ENCODE assay signal across 2 cellular contexts in the genomic region with DNA sequence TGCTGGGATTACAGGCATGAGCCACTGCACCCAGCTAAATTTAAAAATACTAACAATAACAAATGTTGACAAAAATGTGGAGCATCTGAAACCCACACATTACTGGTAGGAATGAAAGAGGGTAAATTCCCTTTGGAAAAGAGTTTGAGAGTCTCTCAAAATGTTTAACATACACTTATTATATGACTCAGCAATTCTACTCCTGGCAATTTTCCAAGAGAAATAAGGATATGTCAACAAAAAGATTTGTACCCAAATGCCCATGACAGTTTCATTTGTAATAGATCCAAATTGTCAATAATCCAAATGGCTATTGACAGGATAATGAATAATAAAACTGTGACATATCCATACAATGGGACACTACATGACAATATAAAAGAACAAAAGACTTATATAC.
A peak's percentile ranks its signal among the peaks of the same experiment; 100 is the strongest.
TF ChIP-seq lines count a peak whose summit lies in the region.

No MANE protein-coding gene starts in this region.

TF ChIP-seq in HepG2, 621 proteins besides CTCF, POLR2A, EP300 and RAD21:
- TF ChIP-seq, protein P1, sequence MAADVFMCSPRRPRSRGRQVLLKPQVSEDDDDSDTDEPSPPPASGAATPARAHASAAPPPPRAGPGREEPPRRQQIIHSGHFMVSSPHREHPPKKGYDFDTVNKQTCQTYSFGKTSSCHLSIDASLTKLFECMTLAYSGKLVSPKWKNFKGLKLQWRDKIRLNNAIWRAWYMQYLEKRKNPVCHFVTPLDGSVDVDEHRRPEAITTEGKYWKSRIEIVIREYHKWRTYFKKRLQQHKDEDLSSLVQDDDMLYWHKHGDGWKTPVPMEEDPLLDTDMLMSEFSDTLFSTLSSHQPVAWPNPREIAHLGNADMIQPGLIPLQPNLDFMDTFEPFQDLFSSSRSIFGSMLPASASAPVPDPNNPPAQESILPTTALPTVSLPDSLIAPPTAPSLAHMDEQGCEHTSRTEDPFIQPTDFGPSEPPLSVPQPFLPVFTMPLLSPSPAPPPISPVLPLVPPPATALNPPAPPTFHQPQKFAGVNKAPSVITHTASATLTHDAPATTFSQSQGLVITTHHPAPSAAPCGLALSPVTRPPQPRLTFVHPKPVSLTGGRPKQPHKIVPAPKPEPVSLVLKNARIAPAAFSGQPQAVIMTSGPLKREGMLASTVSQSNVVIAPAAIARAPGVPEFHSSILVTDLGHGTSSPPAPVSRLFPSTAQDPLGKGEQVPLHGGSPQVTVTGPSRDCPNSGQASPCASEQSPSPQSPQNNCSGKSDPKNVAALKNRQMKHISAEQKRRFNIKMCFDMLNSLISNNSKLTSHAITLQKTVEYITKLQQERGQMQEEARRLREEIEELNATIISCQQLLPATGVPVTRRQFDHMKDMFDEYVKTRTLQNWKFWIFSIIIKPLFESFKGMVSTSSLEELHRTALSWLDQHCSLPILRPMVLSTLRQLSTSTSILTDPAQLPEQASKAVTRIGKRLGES (CRISPR knock-in tag; IDR thresholded peaks at IDR 0.05; ENCODE audit: borderline replicate concordance), result no peak
- TF ChIP-seq MAFK (conservative IDR thresholded peaks at IDR 0.05 in 1 of 2, IDR thresholded peaks at IDR 0.05 in 1 of 2; ENCODE audit: low read length in 2 of 2), result peak; percentile 92 to 95
- TF ChIP-seq SRSF4 (IDR thresholded peaks at IDR 0.05; ENCODE audit: low read depth, low read length, poor library complexity, severe bottlenecking), result no peak
- TF ChIP-seq ZNF660 (CRISPR knock-in tag; IDR thresholded peaks at IDR 0.05; ENCODE audit: borderline replicate concordance, low read depth), result no peak
- no peak for TF ChIP-seq ZKSCAN1 (IDR thresholded peaks at IDR 0.05; ENCODE audit: low read length)
- TF ChIP-seq ZC3H4 (CRISPR knock-in tag; IDR thresholded peaks at IDR 0.05; ENCODE audit: borderline replicate concordance), result no peak
- TF ChIP-seq XRCC5 (optimal IDR thresholded peaks at IDR 0.05; ENCODE audit: low read length), result no peak
- TF ChIP-seq, protein P2, sequence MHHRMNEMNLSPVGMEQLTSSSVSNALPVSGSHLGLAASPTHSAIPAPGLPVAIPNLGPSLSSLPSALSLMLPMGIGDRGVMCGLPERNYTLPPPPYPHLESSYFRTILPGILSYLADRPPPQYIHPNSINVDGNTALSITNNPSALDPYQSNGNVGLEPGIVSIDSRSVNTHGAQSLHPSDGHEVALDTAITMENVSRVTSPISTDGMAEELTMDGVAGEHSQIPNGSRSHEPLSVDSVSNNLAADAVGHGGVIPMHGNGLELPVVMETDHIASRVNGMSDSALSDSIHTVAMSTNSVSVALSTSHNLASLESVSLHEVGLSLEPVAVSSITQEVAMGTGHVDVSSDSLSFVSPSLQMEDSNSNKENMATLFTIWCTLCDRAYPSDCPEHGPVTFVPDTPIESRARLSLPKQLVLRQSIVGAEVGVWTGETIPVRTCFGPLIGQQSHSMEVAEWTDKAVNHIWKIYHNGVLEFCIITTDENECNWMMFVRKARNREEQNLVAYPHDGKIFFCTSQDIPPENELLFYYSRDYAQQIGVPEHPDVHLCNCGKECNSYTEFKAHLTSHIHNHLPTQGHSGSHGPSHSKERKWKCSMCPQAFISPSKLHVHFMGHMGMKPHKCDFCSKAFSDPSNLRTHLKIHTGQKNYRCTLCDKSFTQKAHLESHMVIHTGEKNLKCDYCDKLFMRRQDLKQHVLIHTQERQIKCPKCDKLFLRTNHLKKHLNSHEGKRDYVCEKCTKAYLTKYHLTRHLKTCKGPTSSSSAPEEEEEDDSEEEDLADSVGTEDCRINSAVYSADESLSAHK (CRISPR knock-in tag; IDR thresholded peaks at IDR 0.05; ENCODE audit: borderline replicate concordance), result no peak
- TF ChIP-seq ZBTB7B (CRISPR knock-in tag; IDR thresholded peaks at IDR 0.05), result no peak
- TF ChIP-seq MIXL1 (CRISPR knock-in tag; IDR thresholded peaks at IDR 0.05), result no peak
- peak; percentile 94 for TF ChIP-seq NFE2L2 (IDR thresholded peaks at IDR 0.05; ENCODE audit: low read length)
- peak; percentile 92 for TF ChIP-seq MAFF (IDR thresholded peaks at IDR 0.05; ENCODE audit: low read depth, low read length)
- TF ChIP-seq, protein P3, sequence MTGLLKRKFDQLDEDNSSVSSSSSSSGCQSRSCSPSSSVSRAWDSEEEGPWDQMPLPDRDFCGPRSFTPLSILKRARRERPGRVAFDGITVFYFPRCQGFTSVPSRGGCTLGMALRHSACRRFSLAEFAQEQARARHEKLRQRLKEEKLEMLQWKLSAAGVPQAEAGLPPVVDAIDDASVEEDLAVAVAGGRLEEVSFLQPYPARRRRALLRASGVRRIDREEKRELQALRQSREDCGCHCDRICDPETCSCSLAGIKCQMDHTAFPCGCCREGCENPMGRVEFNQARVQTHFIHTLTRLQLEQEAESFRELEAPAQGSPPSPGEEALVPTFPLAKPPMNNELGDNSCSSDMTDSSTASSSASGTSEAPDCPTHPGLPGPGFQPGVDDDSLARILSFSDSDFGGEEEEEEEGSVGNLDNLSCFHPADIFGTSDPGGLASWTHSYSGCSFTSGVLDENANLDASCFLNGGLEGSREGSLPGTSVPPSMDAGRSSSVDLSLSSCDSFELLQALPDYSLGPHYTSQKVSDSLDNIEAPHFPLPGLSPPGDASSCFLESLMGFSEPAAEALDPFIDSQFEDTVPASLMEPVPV (CRISPR knock-in tag; IDR thresholded peaks at IDR 0.05), result no peak
- TF ChIP-seq ZNF34 (CRISPR knock-in tag; IDR thresholded peaks at IDR 0.05; ENCODE audit: borderline replicate concordance), result no peak
- TF ChIP-seq, protein P4, sequence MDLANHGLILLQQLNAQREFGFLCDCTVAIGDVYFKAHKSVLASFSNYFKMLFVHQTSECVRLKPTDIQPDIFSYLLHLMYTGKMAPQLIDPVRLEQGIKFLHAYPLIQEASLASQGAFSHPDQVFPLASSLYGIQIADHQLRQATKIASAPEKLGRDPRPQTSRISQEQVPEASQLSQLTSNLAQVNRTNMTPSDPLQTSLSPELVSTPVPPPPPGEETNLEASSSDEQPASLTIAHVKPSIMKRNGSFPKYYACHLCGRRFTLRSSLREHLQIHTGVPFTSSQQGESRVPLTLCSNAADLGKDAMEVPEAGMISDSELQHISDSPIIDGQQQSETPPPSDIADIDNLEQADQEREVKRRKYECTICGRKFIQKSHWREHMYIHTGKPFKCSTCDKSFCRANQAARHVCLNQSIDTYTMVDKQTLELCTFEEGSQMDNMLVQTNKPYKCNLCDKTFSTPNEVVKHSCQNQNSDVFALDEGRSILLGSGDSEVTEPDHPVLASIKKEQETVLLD (CRISPR knock-in tag; IDR thresholded peaks at IDR 0.05; ENCODE audit: low read depth), result no peak

TF ChIP-seq in H1, 55 proteins besides CTCF, POLR2A, EP300 and RAD21:
- TF ChIP-seq MAFK (IDR thresholded peaks at IDR 0.05; ENCODE audit: low read depth, low read length) (peak; percentile 54; the same call in 1 of the 2 replicates), RNF2 (IDR thresholded peaks at IDR 0.05; ENCODE audit: borderline replicate concordance, low read depth, low read length, missing control alignments, poor library complexity, severe bottlenecking) (no peak), BACH1 (IDR thresholded peaks at IDR 0.05; ENCODE audit: low read length) (peak; percentile 61; the same call in 1 of the 2 replicates)
TF ChIP-seq in H1: peak in this region for 2.
